Comparison of ENCODE assay signal across 12 cellular contexts in the genomic region with DNA sequence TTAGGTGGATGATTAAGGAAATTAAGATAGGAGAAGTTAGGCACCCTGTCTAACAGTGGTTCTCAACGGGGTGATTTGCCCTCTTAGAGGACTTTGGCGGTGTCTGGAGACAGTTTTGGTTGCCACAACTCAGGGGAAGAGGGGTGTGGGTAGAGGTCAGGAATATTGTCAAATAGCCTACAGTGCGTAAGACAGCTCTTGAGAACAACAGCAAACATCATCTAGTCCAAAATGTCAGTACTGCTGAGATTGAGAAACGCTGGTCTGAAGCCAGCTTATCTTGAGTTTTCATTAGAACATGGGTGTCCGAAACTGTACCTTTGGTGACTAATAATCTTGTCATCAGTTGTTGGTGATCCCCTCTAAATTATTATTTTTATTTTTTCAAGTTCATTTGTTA. TPM values are rescaled to one million over a fixed set of nuclear protein-coding genes. Genes with fewer than 3 reads are reported as not detected.
"Had no signal": no experiment of that assay in that cellular context is flagged by ENCODE, and none has a peak within 500 bp of the region (broad histone marks: within the 10 kb centered on the region; RNA-seq: fewer than 3 reads in every experiment).

No MANE protein-coding gene starts in this region.

- H3K4me1 ChIP-seq: SJCRH30, suprapubic skin had no signal

- ATAC-seq: activated CD8-positive, alpha-beta T cell treated with anti-CD3 and anti-CD28 coated beads, Interleukin-2, amount 10 ng/mL, durations not matched to agents 7 days and 5 days; activated naive CD8-positive, alpha-beta T cell treated with anti-CD3 and anti-CD28 coated beads, Interleukin-2, amount 50 U/mL, for 24 hours; effector memory CD8-positive, alpha-beta T cell; natural killer cell treated with Interleukin-12 subunit alpha and Interleukin-12 subunit beta and Interleukin-15 and Interleukin-18, amount 100 ng/mL, for 72 hours had no signal

- H3K27ac ChIP-seq: SJCRH30, suprapubic skin had no signal

- H3K4me3 ChIP-seq: SJCRH30, suprapubic skin had no signal

- H3K27me3 ChIP-seq: SJCRH30, suprapubic skin had no signal

- H3K36me3 ChIP-seq: SJCRH30, suprapubic skin had no signal

- DNase-seq: activated CD8-positive, alpha-beta T cell treated with anti-CD3 and anti-CD28 coated beads, Interleukin-2, amount 10 ng/mL, durations not matched to agents 7 days and 5 days; activated naive CD4-positive, alpha-beta T cell; activated naive CD8-positive, alpha-beta T cell treated with anti-CD3 and anti-CD28 coated beads, Interleukin-2, amount 50 U/mL, for 24 hours; effector memory CD8-positive, alpha-beta T cell; SJCRH30; stimulated activated CD4-positive, alpha-beta T cell treated with anti-CD3 and anti-CD28 coated beads, Interleukin-2, amount 100 ng/mL, for 48 hours; stimulated activated naive CD4-positive, alpha-beta T cell treated with Interleukin-2 at 50 U/mL for 16 hours; SW 1271; T-helper 9 cell had no signal

- H3K9me3 ChIP-seq: SJCRH30, suprapubic skin had no signal

RNA-seq across cellular contexts. Expression of a gene that starts 38.4 kb away (rescaled TPM):
- total RNA-seq: activated CD8-positive, alpha-beta T cell treated with anti-CD3 and anti-CD28 coated beads, Interleukin-2, amount 10 ng/mL, durations not matched to agents 7 days and 5 days; natural killer cell treated with Interleukin-12 subunit alpha and Interleukin-12 subunit beta and Interleukin-15 and Interleukin-18, amount 100 ng/mL, for 72 hours; osteoblast had no signal
